ENCODE assay signal across 1 cellular context in genomic region chr5:34926318-34926888, GRCh38.
TF ChIP-seq lines count a peak whose summit lies in the region.

No MANE protein-coding gene starts in this region.

TF ChIP-seq in WTC11, 78 proteins besides CTCF, POLR2A, EP300 and RAD21 (continued from another document):
- TF ChIP-seq, protein P1, sequence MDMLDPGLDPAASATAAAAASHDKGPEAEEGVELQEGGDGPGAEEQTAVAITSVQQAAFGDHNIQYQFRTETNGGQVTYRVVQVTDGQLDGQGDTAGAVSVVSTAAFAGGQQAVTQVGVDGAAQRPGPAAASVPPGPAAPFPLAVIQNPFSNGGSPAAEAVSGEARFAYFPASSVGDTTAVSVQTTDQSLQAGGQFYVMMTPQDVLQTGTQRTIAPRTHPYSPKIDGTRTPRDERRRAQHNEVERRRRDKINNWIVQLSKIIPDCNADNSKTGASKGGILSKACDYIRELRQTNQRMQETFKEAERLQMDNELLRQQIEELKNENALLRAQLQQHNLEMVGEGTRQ (CRISPR knock-in tag; IDR thresholded peaks at IDR 0.05): no peak
- TF ChIP-seq SP1 (CRISPR knock-in tag; conservative IDR thresholded peaks at IDR 0.05): no peak
- no peak for TF ChIP-seq ZNF416 (CRISPR knock-in tag; IDR thresholded peaks at IDR 0.05)
- TF ChIP-seq FOXK1 (CRISPR knock-in tag; IDR thresholded peaks at IDR 0.05): no peak
- TF ChIP-seq MYBL2 (CRISPR knock-in tag; IDR thresholded peaks at IDR 0.05): no peak
- no peak for TF ChIP-seq NR2C2 (CRISPR knock-in tag; IDR thresholded peaks at IDR 0.05)
- no peak for TF ChIP-seq KAT7 (CRISPR knock-in tag; IDR thresholded peaks at IDR 0.05; ENCODE audit: borderline replicate concordance)
- TF ChIP-seq PREB (CRISPR knock-in tag; IDR thresholded peaks at IDR 0.05; ENCODE audit: borderline replicate concordance): no peak
- TF ChIP-seq, protein P2, sequence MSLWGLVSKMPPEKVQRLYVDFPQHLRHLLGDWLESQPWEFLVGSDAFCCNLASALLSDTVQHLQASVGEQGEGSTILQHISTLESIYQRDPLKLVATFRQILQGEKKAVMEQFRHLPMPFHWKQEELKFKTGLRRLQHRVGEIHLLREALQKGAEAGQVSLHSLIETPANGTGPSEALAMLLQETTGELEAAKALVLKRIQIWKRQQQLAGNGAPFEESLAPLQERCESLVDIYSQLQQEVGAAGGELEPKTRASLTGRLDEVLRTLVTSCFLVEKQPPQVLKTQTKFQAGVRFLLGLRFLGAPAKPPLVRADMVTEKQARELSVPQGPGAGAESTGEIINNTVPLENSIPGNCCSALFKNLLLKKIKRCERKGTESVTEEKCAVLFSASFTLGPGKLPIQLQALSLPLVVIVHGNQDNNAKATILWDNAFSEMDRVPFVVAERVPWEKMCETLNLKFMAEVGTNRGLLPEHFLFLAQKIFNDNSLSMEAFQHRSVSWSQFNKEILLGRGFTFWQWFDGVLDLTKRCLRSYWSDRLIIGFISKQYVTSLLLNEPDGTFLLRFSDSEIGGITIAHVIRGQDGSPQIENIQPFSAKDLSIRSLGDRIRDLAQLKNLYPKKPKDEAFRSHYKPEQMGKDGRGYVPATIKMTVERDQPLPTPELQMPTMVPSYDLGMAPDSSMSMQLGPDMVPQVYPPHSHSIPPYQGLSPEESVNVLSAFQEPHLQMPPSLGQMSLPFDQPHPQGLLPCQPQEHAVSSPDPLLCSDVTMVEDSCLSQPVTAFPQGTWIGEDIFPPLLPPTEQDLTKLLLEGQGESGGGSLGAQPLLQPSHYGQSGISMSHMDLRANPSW (CRISPR knock-in tag; conservative IDR thresholded peaks at IDR 0.05; ENCODE audit: low read depth): no peak
